ENCODE assay signal across 23 cellular contexts in the genomic region with DNA sequence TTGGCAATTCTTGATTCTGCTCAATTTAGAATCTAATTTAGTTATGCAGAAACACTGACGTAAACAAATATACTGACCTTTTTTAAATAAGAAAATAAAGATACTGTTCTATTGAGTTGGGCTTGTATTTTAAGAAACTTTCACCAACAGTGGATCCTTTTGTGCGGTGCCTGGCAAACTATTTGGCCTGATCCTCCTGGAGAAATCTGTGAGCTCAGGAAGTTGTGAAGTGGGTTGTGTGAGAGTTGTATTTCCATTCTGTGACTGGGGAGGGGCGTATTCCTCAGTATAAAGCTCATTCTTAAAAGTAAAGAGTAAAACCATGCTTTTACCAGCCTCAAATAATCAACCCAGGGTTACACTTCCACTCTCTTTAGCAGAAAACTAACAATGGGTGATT.
"Had no signal": no experiment of that assay in that cellular context is flagged by ENCODE, and none has a peak within 500 bp of the region (broad histone marks: within the 10 kb centered on the region; RNA-seq: fewer than 3 reads in every experiment).

No MANE protein-coding gene starts in this region.

- H3K9me3 ChIP-seq: esophagus squamous epithelium, gastroesophageal sphincter, heart left ventricle, left lung, lower lobe of right lung, mucosa of descending colon had no signal

- H3K4me1 ChIP-seq: esophagus squamous epithelium, gastroesophageal sphincter, heart left ventricle, left lung, lower lobe of right lung had no signal

- ATAC-seq: effector memory CD8-positive, alpha-beta T cell; esophagus mucosa; gastroesophageal sphincter; heart left ventricle; left cardiac atrium; left lung; left ventricle myocardium superior; lower lobe of right lung; mucosa of descending colon had no signal

- H3K4me3 ChIP-seq: esophagus squamous epithelium, gastroesophageal sphincter, heart left ventricle, hepatocyte, left lung, lower lobe of right lung, mucosa of descending colon had no signal

- H3K36me3 Mint-ChIP-seq: mesothelial cell of epicardium, naive B cell had no signal

- H3K9me3 Mint-ChIP-seq: dendritic cell treated with granulocyte-macrophage colony-stimulating factor and Interleukin-4, amounts not matched to agents 40 ng/mL and 50 ng/mL, for 4 days; endodermal cell had no signal

- H3K36me3 ChIP-seq: esophagus squamous epithelium, gastroesophageal sphincter, heart left ventricle, left lung, lower lobe of right lung had no signal

- H3K27ac ChIP-seq: epithelial cell of prostate, esophagus squamous epithelium, gastroesophageal sphincter, heart left ventricle, hepatocyte, left lung, lower lobe of right lung had no signal

- H3K27me3 ChIP-seq: esophagus squamous epithelium, gastroesophageal sphincter, heart left ventricle, hepatocyte, left lung had no signal

- H3K27ac Mint-ChIP-seq: dendritic cell treated with granulocyte-macrophage colony-stimulating factor and Interleukin-4, amounts not matched to agents 40 ng/mL and 50 ng/mL, for 4 days; effector memory CD8-positive, alpha-beta T cell; endodermal cell; immature natural killer cell; mesothelial cell of epicardium; naive B cell had no signal

- H3K4me3 Mint-ChIP-seq: dendritic cell treated with granulocyte-macrophage colony-stimulating factor and Interleukin-4, amounts not matched to agents 40 ng/mL and 50 ng/mL, for 4 days; effector memory CD8-positive, alpha-beta T cell; endodermal cell; immature natural killer cell; mesothelial cell of epicardium; naive B cell had no signal

- H3K4me1 Mint-ChIP-seq: endodermal cell, immature natural killer cell, mesothelial cell of epicardium, naive B cell had no signal

- DNase-seq: cortex of kidney; effector CD8-positive, alpha-beta T cell; effector memory CD8-positive, alpha-beta T cell; endodermal cell; erythroblast; esophagus squamous epithelium; foreskin fibroblast; heart left ventricle; hypothalamus; immature natural killer cell; left cardiac atrium; left lung; left ventricle myocardium superior; lower lobe of right lung; mesenchymal stem cell; mucosa of descending colon; naive B cell had no signal
